34 cellular contexts compared by ENCODE assay signal in the genomic region with DNA sequence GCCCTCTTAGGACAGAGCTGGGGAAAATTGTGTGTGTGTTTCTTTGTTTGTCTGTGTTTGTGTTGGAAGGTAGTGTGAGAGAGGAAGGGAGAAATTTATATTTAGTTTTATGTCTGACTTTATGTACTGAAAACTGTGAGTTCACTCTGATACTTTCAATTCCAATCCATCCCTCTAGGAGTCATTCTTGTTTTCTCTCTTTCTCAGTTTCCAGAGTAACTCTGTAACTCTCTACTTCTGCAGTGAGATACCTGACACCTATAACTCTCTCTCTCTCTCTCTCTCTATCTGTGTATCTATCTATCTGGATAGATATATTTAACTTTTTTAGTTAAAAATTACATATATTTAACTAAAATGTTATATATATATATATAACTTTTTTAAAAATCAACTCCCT.
"Had no signal": no experiment of that assay in that cellular context is flagged by ENCODE, and none has a peak within 500 bp of the region (broad histone marks: within the 10 kb centered on the region; RNA-seq: fewer than 3 reads in every experiment).

No MANE protein-coding gene starts in this region.

- H3K27ac Mint-ChIP-seq: activated CD4-positive, alpha-beta T cell treated with anti-CD3 and anti-CD28 coated beads for 36 hours; activated CD4-positive, alpha-beta T cell treated with anti-CD3 and anti-CD28 coated beads, Interleukin-2, amount 10 ng/mL, durations not matched to agents 7 days and 5 days; activated CD8-positive, alpha-beta T cell treated with anti-CD3 and anti-CD28 coated beads, Interleukin-2, amount 10 ng/mL, durations not matched to agents 7 days and 5 days; activated naive CD8-positive, alpha-beta T cell treated with anti-CD3 and anti-CD28 coated beads for 36 hours; T-helper 1 cell treated with Interleukin-12 subunit alpha and Interleukin-12 subunit beta and Interleukin-4 antibody, amounts not matched to agents 30 μg/mL and 1 μg/mL, for 36 hours; T-helper 2 cell treated with Interferon-gamma antibody and Interleukin-4, amounts not matched to agents 5 μg/mL and 100 μg/mL, for 36 hours had no signal

- H3K9me3 ChIP-seq: colonic mucosa, MG63, SJCRH30 had no signal

- H3K27me3 Mint-ChIP-seq: activated CD4-positive, alpha-beta T cell treated with anti-CD3 and anti-CD28 coated beads for 36 hours; activated CD4-positive, alpha-beta T cell treated with anti-CD3 and anti-CD28 coated beads, Interleukin-2, amount 10 ng/mL, durations not matched to agents 7 days and 5 days; activated naive CD8-positive, alpha-beta T cell treated with anti-CD3 and anti-CD28 coated beads for 36 hours had no signal

- H3K4me3 ChIP-seq: colonic mucosa, MG63, SJCRH30, SK-N-MC had no signal

- H3K27me3 ChIP-seq: brain microvascular endothelial cell, colonic mucosa, MG63, SJCRH30 had no signal

- FAIRE-seq: TTC549 had no signal

- H3K4me3 Mint-ChIP-seq: activated CD4-positive, alpha-beta T cell treated with anti-CD3 and anti-CD28 coated beads for 36 hours; activated CD4-positive, alpha-beta T cell treated with anti-CD3 and anti-CD28 coated beads, Interleukin-2, amount 10 ng/mL, durations not matched to agents 7 days and 5 days; activated CD8-positive, alpha-beta T cell treated with anti-CD3 and anti-CD28 coated beads, Interleukin-2, amount 10 ng/mL, durations not matched to agents 7 days and 5 days; activated naive CD8-positive, alpha-beta T cell treated with anti-CD3 and anti-CD28 coated beads for 36 hours; T-helper 1 cell treated with Interleukin-12 subunit alpha and Interleukin-12 subunit beta and Interleukin-4 antibody, amounts not matched to agents 30 μg/mL and 1 μg/mL, for 36 hours; T-helper 2 cell treated with Interferon-gamma antibody and Interleukin-4, amounts not matched to agents 5 μg/mL and 100 μg/mL, for 36 hours had no signal

- ATAC-seq: activated CD4-positive, alpha-beta T cell treated with anti-CD3 and anti-CD28 coated beads for 36 hours; activated CD4-positive, CD25-positive, alpha-beta regulatory T cell treated with anti-CD3 and anti-CD28 coated beads, Interleukin-2, amount 50 U/mL, for 24 hours; activated CD8-positive, alpha-beta T cell treated with anti-CD3 and anti-CD28 coated beads, Interleukin-2, amount 10 ng/mL, durations not matched to agents 7 days and 5 days; Panc1 had no signal

- H3K4me1 Mint-ChIP-seq: activated CD4-positive, alpha-beta T cell treated with anti-CD3 and anti-CD28 coated beads, Interleukin-2, amount 10 ng/mL, durations not matched to agents 7 days and 5 days; activated naive CD8-positive, alpha-beta T cell treated with anti-CD3 and anti-CD28 coated beads for 36 hours had no signal

- H3K36me3 ChIP-seq: brain microvascular endothelial cell, colonic mucosa had no signal

- DNase-seq: activated CD4-positive, alpha-beta T cell treated with anti-CD3 and anti-CD28 coated beads for 36 hours; activated CD4-positive, alpha-beta T cell treated with anti-CD3 and anti-CD28 coated beads, Interleukin-2, amount 10 ng/mL, durations not matched to agents 7 days and 5 days; activated CD4-positive, alpha-beta T cell treated with anti-CD3 and anti-CD28 coated beads, Interleukin-2, amount 50 U/mL, for 48 hours; activated CD8-positive, alpha-beta T cell treated with anti-CD3 and anti-CD28 coated beads, Interleukin-2, amount 10 ng/mL, durations not matched to agents 7 days and 5 days; activated effector memory CD4-positive, alpha-beta T cell treated with anti-CD3 and anti-CD28 coated beads, Interleukin-2, amount 50 U/mL, for 16 hours; activated naive CD4-positive, alpha-beta T cell; activated naive CD4-positive, alpha-beta T cell treated with anti-CD3 and anti-CD28 coated beads, Interleukin-2, amount 50 U/mL, for 16 hours; activated naive CD8-positive, alpha-beta T cell treated with anti-CD3 and anti-CD28 coated beads for 36 hours; activated T-cell treated with anti-CD3 and anti-CD28 coated beads, Interleukin-2, amount 50 U/mL, for 48 hours; amniotic stem cell; aorta; brain microvascular endothelial cell; central memory CD4-positive, alpha-beta T cell; colonic mucosa; MG63; NCI-H1048; NCI-H1105 treated with DMSO at 0.1 percent for 48 hours; NCI-H1436; NCI-H1694; NCI-H1930; NCI-H2081 treated with DMSO at 0.1 percent for 48 hours; NCI-H226; NCI-H446 treated with DMSO at 0.1 percent for 48 hours; NCI-H524; NCI-H69; NCI-H82; SHP77; SJCRH30 had no signal

- H3K27ac ChIP-seq: brain microvascular endothelial cell, colonic mucosa, SJCRH30, SK-N-MC had no signal

- H3K9me3 Mint-ChIP-seq: T-helper 1 cell treated with Interleukin-12 subunit alpha and Interleukin-12 subunit beta and Interleukin-4 antibody, amounts not matched to agents 30 μg/mL and 1 μg/mL, for 36 hours; T-helper 2 cell treated with Interferon-gamma antibody and Interleukin-4, amounts not matched to agents 5 μg/mL and 100 μg/mL, for 36 hours had no signal

- H3K4me1 ChIP-seq: colonic mucosa, SJCRH30 had no signal
